Comparison of ENCODE assay signal across 38 cellular contexts in genomic region chr20:64199395-64199794, GRCh38. TPM values are rescaled to one million over a fixed set of nuclear protein-coding genes. Genes with fewer than 3 reads are reported as not detected.
"Had no signal": no experiment of that assay in that cellular context is flagged by ENCODE, and none has a peak within 500 bp of the region (broad histone marks: within the 10 kb centered on the region; RNA-seq: fewer than 3 reads in every experiment).

No MANE protein-coding gene starts in this region.

- H3K4me3 ChIP-seq: ascending aorta, breast epithelium, cardiac muscle cell, colonic mucosa, esophagus squamous epithelium, gastroesophageal sphincter had no signal

- H3K36me3 ChIP-seq: ascending aorta, breast epithelium, cardiac muscle cell, colonic mucosa, esophagus squamous epithelium, gastroesophageal sphincter had no signal

- ATAC-seq: activated CD4-positive, alpha-beta T cell treated with anti-CD3 and anti-CD28 coated beads for 36 hours; activated CD8-positive, alpha-beta memory T cell treated with anti-CD3 and anti-CD28 coated beads, Interleukin-2, amount 10 ng/mL, durations not matched to agents 7 days and 5 days; activated CD8-positive, alpha-beta T cell treated with anti-CD3 and anti-CD28 coated beads, Interleukin-2, amount 10 ng/mL, durations not matched to agents 7 days and 5 days; activated naive CD4-positive, alpha-beta T cell treated with anti-CD3 and anti-CD28 coated beads, Interleukin-2, amount 50 U/mL, for 72 hours; activated T-cell treated with anti-CD3 and anti-CD28 coated beads, Interleukin-2, amount 50 U/mL, for 72 hours; gastroesophageal sphincter; T-helper 17 cell had no signal

- FAIRE-seq: endometrium, endothelial cell of umbilical vein had no signal

- H3K4me1 ChIP-seq: ascending aorta, breast epithelium, colonic mucosa, esophagus squamous epithelium, gastroesophageal sphincter had no signal

- H3K27ac ChIP-seq: ascending aorta, breast epithelium, cardiac muscle cell, colonic mucosa, epithelial cell of prostate, esophagus squamous epithelium, gastroesophageal sphincter had no signal

- H3K9me3 ChIP-seq: ascending aorta, breast epithelium, colonic mucosa, esophagus squamous epithelium, gastroesophageal sphincter had no signal

- H3K27me3 ChIP-seq: ascending aorta, cardiac muscle cell, colonic mucosa had no signal

- DNase-seq: activated CD4-positive, alpha-beta memory T cell treated with anti-CD3 and anti-CD28 coated beads for 36 hours; activated CD4-positive, alpha-beta T cell treated with anti-CD3 and anti-CD28 coated beads for 36 hours; activated CD4-positive, alpha-beta T cell treated with anti-CD3 and anti-CD28 coated beads, Interleukin-2, amount 10 ng/mL, durations not matched to agents 24 days and 14 days; activated CD4-positive, CD25-positive, alpha-beta regulatory T cell; activated CD4-positive, CD25-positive, alpha-beta regulatory T cell treated with anti-CD3 and anti-CD28 coated beads, Interleukin-2, amount 50 U/mL, for 72 hours; activated CD8-positive, alpha-beta memory T cell treated with anti-CD3 and anti-CD28 coated beads, Interleukin-2, amount 10 ng/mL, durations not matched to agents 7 days and 5 days; activated CD8-positive, alpha-beta memory T cell treated with anti-CD3 and anti-CD28 coated beads, Interleukin-2, amount 50 U/mL, for 4 hours; activated CD8-positive, alpha-beta T cell treated with anti-CD3 and anti-CD28 coated beads, Interleukin-2, amount 10 ng/mL, durations not matched to agents 7 days and 5 days; activated gamma-delta T cell; activated naive CD4-positive, alpha-beta T cell; activated naive CD4-positive, alpha-beta T cell treated with anti-CD3 and anti-CD28 coated beads, Interleukin-2, amount 10 ng/mL, durations not matched to agents 7 days and 5 days; activated naive CD8-positive, alpha-beta T cell treated with anti-CD3 and anti-CD28 coated beads, Interleukin-2, amount 10 ng/mL, durations not matched to agents 7 days and 5 days; activated T-cell treated with anti-CD3 and anti-CD28 coated beads, Interleukin-2, amount 50 U/mL, for 1 hour; activated T-cell treated with anti-CD3 and anti-CD28 coated beads, Interleukin-2, amount 50 U/mL, for 72 hours; central memory CD4-positive, alpha-beta T cell; cerebellar nuclear complex; colonic mucosa; effector CD8-positive, alpha-beta T cell; esophagus squamous epithelium; foreskin melanocyte; head of caudate nucleus; T-helper 1 cell; T-helper 17 cell; T1000 had no signal

RNA-seq across cellular contexts. Expression of gene MYT1, which starts 35.1 kb away (rescaled TPM):
- total RNA-seq: activated CD4-positive, alpha-beta memory T cell treated with anti-CD3 and anti-CD28 coated beads for 36 hours; activated CD4-positive, alpha-beta T cell treated with anti-CD3 and anti-CD28 coated beads, Interleukin-2, amount 10 ng/mL, durations not matched to agents 24 days and 14 days; activated CD8-positive, alpha-beta memory T cell treated with anti-CD3 and anti-CD28 coated beads for 36 hours; activated CD8-positive, alpha-beta memory T cell treated with anti-CD3 and anti-CD28 coated beads, Interleukin-2, amount 10 ng/mL, durations not matched to agents 7 days and 5 days; activated CD8-positive, alpha-beta T cell treated with anti-CD3 and anti-CD28 coated beads, Interleukin-2, amount 10 ng/mL, durations not matched to agents 7 days and 5 days; ascending aorta; dermis microvascular lymphatic vessel endothelial cell; endothelial cell of umbilical vein; esophagus squamous epithelium; fibroblast of lung; fibroblast of villous mesenchyme; glomerular endothelial cell; T-helper 17 cell had no signal
- polyA plus RNA-seq: endothelial cell of umbilical vein, esophagus, fibroblast of lung had no signal
